In the genomic region with DNA sequence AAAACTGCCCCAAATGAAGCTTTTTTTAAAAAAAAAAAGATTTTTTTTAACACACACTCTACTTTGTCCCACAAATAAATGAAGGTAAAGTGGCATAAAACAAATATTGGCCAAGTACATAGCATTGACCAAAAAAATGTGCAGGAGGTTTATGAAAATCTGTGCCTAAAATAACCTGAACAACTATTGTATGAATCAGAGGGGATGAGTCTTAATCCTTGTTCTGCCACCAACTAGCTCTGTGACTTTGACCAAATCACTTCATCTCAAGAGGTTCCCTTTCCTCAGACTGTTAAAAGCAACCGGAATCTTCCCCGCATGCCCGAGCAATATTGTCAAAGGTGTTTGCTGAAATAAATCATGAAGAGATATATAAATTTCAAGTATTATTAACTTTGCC, we compare ENCODE assay signal across 22 cellular contexts.
DNase-seq lines count a peak whose midpoint lies in the region; ATAC-seq, FAIRE-seq and TF ChIP-seq lines count a peak whose summit lies in the region.
"Had no signal": no experiment of that assay in that cellular context is flagged by ENCODE, and none has a peak within 500 bp of the region (broad histone marks: within the 10 kb centered on the region; RNA-seq: fewer than 3 reads in every experiment).

No MANE protein-coding gene starts in this region.

- POLR2A ChIA-PET in A549 (lab: Yijun Ruan, JAX), result interaction anchor here (1.0 kb wide), 1 partner anchor 448 kb away, joined by 3 read pairs; no protein-coding TSS in a partner anchor

- no peak for FAIRE-seq in A549 (lab: Jason Lieb, UNC)
- FAIRE-seq: A204.1, GM12892, GM18507, K562 had no signal

- no peak overlapping the region for H3K4ac ChIP-seq in trophoblast cell (ENCODE audit: low read depth, low read length)

- H3K79me2 ChIP-seq in trophoblast cell (ENCODE audit: control insufficient read depth, insufficient read depth, low read length, poor library complexity) (no peaks in the 10 kb centered on the region), hepatocyte (no peaks in the 10 kb centered on the region)

- peaks cover 33% of the 10 kb centered on the region for H3K4me1 ChIP-seq in A549
- H3K4me1 ChIP-seq in trophoblast cell (ENCODE audit: control insufficient read depth in 1 of 2, insufficient read depth in 2 of 2, low read length in 2 of 2), result no peaks in the 10 kb centered on the region
- no peaks in the 10 kb centered on the region for H3K4me1 ChIP-seq in hepatocyte (ENCODE audit: insufficient read depth)
- H3K4me1 ChIP-seq: SJCRH30 had no signal

- H3K4me2 ChIP-seq in A549, result peak overlapping the region; percentile 58
- no peak overlapping the region for H3K4me2 ChIP-seq in trophoblast cell (ENCODE audit: low read length)
- no peak overlapping the region for H3K4me2 ChIP-seq in hepatocyte
- H3K4me2 ChIP-seq: BLaER1 treated with 17β-estradiol and CSF1 and Interleukin-3, amounts not matched to agents 10 nM and 100 nM had no signal

- H3K36me3 Mint-ChIP-seq in natural killer cell, result no peaks in the 10 kb centered on the region
- H3K36me3 Mint-ChIP-seq in activated T-cell treated with anti-CD3 and anti-CD28 coated beads, Interleukin-2, amount 50 U/mL, for 4 hours (ENCODE audit: insufficient read depth), result no peaks in the 10 kb centered on the region

- no peak for DNase-seq in A549 (ENCODE audit: low read depth in 1 of 2, low spot score in 1 of 2)
- peak; percentile 34 for DNase-seq in amniotic epithelial cell (ENCODE audit: low read depth)
- peak; percentile 20 for DNase-seq in fibroblast of pulmonary artery (ENCODE audit: low read depth)
- DNase-seq in trophoblast cell, result peak; percentile 37 to 77
- DNase-seq in natural killer cell, result no peak
- DNase-seq in activated T-cell treated with anti-CD3 and anti-CD28 coated beads, Interleukin-2, amount 50 U/mL, for 4 hours, result no peak
- no peak for DNase-seq in EL
- DNase-seq in hepatocyte (ENCODE audit: low spot score), result no peak
- DNase-seq: CD8-positive, alpha-beta memory T cell; DMS53; GOT3; NCI-H1105 treated with DMSO at 0.1 percent for 48 hours; NCI-H1694; NCI-H2107; NCI-H524; SJCRH30 had no signal

- H2BK5ac ChIP-seq in trophoblast cell (ENCODE audit: low read depth, low read length, poor library complexity), result no peak overlapping the region

- ATAC-seq in A549 (peak; percentile 30 to 73; a peak in 4 of 6 replicates), natural killer cell (no peak)
- ATAC-seq in activated T-cell treated with anti-CD3 and anti-CD28 coated beads, Interleukin-2, amount 50 U/mL, for 4 hours, result no peak
- ATAC-seq: HCT116, K562 had no signal

- no peak overlapping the region for H4K91ac ChIP-seq in trophoblast cell (ENCODE audit: low read depth, low read length)

- no peak for TF ChIP-seq CTCF in A549 (IDR thresholded peaks at IDR 0.05)
- no peak for TF ChIP-seq CTCF in fibroblast of pulmonary artery (IDR thresholded peaks at IDR 0.05; ENCODE audit: low read length, missing control alignments)
- no peak for TF ChIP-seq CTCF in natural killer cell (IDR thresholded peaks at IDR 0.05)
- no peak for TF ChIP-seq CTCF in hepatocyte (IDR thresholded peaks at IDR 0.05; ENCODE audit: poor library complexity)

- H4K8ac ChIP-seq in trophoblast cell (ENCODE audit: low read depth, low read length), result no peak overlapping the region

- intact Hi-C loops in natural killer cell (cut with micrococcal nuclease), result no loop called here

- H2AFZ ChIP-seq in trophoblast cell (ENCODE audit: insufficient read depth, low read length, poor library complexity) (no peak overlapping the region), hepatocyte (no peak overlapping the region)

- no peak overlapping the region for H3K9ac ChIP-seq in trophoblast cell (ENCODE audit: low read length)
- H3K9ac ChIP-seq: BLaER1 treated with 17β-estradiol and CSF1 and Interleukin-3, amounts not matched to agents 10 nM and 100 nM had no signal

- no peak for TF ChIP-seq POLR2A in A549 (IDR thresholded peaks at IDR 0.05; ENCODE audit: low read length)

- TF ChIP-seq EP300 in A549 (IDR thresholded peaks at IDR 0.05), result no peak

- H3K27me3 ChIP-seq in trophoblast cell (ENCODE audit: insufficient read depth, low read length) (no peaks in the 10 kb centered on the region), hepatocyte (no peaks in the 10 kb centered on the region)
- H3K27me3 ChIP-seq: BLaER1 treated with 17β-estradiol and CSF1 and Interleukin-3, amounts not matched to agents 10 nM and 100 nM; SJCRH30 had no signal

- H3K9me3 Mint-ChIP-seq in natural killer cell, result no peaks in the 10 kb centered on the region
- H3K9me3 Mint-ChIP-seq in activated T-cell treated with anti-CD3 and anti-CD28 coated beads, Interleukin-2, amount 50 U/mL, for 4 hours, result no peaks in the 10 kb centered on the region

- no peaks in the 10 kb centered on the region for H3K79me1 ChIP-seq in trophoblast cell (ENCODE audit: low read length)

- no peak overlapping the region for H3K27ac Mint-ChIP-seq in natural killer cell
- H3K27ac Mint-ChIP-seq: CD8-positive, alpha-beta memory T cell had no signal

- H4K12ac ChIP-seq in trophoblast cell (ENCODE audit: low read depth, low read length), result no peak overlapping the region

- no peaks in the 10 kb centered on the region for H3K9me2 ChIP-seq in hepatocyte (replicated peaks; ENCODE audit: insufficient read depth)

- no peak overlapping the region for H2AK5ac ChIP-seq in trophoblast cell (ENCODE audit: low read length)

- H3K27me3 Mint-ChIP-seq in natural killer cell (ENCODE audit: low read depth in 2 of 2), result peaks cover 0 to 13% of the 10 kb centered on the region in 2 donors
- no peaks in the 10 kb centered on the region for H3K27me3 Mint-ChIP-seq in activated T-cell treated with anti-CD3 and anti-CD28 coated beads, Interleukin-2, amount 50 U/mL, for 4 hours (ENCODE audit: low read depth)
- H3K27me3 Mint-ChIP-seq: CD8-positive, alpha-beta memory T cell had no signal

- 69% methylated on average over 3 of the region's 3 CpGs for WGBS in A549 (ENCODE audit: missing lambda C conversion rate)
- no CpG with 5 or more reads among the region's 3 CpGs for WGBS in trophoblast cell (ENCODE audit: extremely low coverage, insufficient coverage, insufficient read length)
- WGBS in hepatocyte (ENCODE audit: low lambda C conversion rate, missing lambda C conversion rate), result 84% methylated on average over 3 of the region's 3 CpGs

- H2BK12ac ChIP-seq in trophoblast cell (ENCODE audit: low read length), result no peak overlapping the region

- no peak overlapping the region for H2BK120ac ChIP-seq in trophoblast cell (ENCODE audit: insufficient read depth, low read length, poor library complexity)

- CTCF ChIA-PET in A549 (lab: Yijun Ruan, JAX), result interaction anchor here (1.2 to 1.5 kb wide), 3 partner anchors 26 to 448 kb away, joined by 3 to 4 read pairs (median 3); no protein-coding TSS in a partner anchor

- H3K36me3 ChIP-seq in trophoblast cell (ENCODE audit: control insufficient read depth in 1 of 2, insufficient read depth in 2 of 2, low read length in 2 of 2) (no peaks in the 10 kb centered on the region), hepatocyte (replicated peaks; ENCODE audit: insufficient read depth, low read depth) (no peaks in the 10 kb centered on the region)
- H3K36me3 ChIP-seq: BLaER1 treated with 17β-estradiol and CSF1 and Interleukin-3, amounts not matched to agents 10 nM and 100 nM; SJCRH30 had no signal

- TF ChIP-seq RAD21 in A549 (conservative IDR thresholded peaks at IDR 0.05 in 1 of 2, IDR thresholded peaks at IDR 0.05 in 1 of 2), result no peak

- H3K14ac ChIP-seq in trophoblast cell (ENCODE audit: low read length), result no peak overlapping the region

- peak overlapping the region; percentile 20 to 58; a peak in 4 of 6 replicates for H3K27ac ChIP-seq in A549
- no peak overlapping the region for H3K27ac ChIP-seq in trophoblast cell (ENCODE audit: low read depth, low read length)
- no peak overlapping the region for H3K27ac ChIP-seq in hepatocyte
- H3K27ac ChIP-seq: BLaER1 treated with 17β-estradiol and CSF1 and Interleukin-3, amounts not matched to agents 10 nM and 100 nM; SJCRH30 had no signal

- H3K9me3 ChIP-seq in A549 (no peaks in the 10 kb centered on the region), trophoblast cell (ENCODE audit: insufficient read depth, low read depth, low read length) (no peaks in the 10 kb centered on the region), hepatocyte (ENCODE audit: low read depth) (no peaks in the 10 kb centered on the region)
- H3K9me3 ChIP-seq: SJCRH30 had no signal

- no peak overlapping the region for H3K18ac ChIP-seq in trophoblast cell (ENCODE audit: low read length)

- H3K4me3 ChIP-seq in A549 (no peak overlapping the region), fibroblast of pulmonary artery (replicated peaks; ENCODE audit: low read depth, low read length) (no peak overlapping the region), trophoblast cell (ENCODE audit: low read depth, low read length) (no peak overlapping the region), hepatocyte (no peak overlapping the region)
- H3K4me3 ChIP-seq: BLaER1 treated with 17β-estradiol and CSF1 and Interleukin-3, amounts not matched to agents 10 nM and 100 nM; K562; SJCRH30 had no signal

- no peak overlapping the region for H3K4me3 Mint-ChIP-seq in natural killer cell
- no peak overlapping the region for H3K4me3 Mint-ChIP-seq in activated T-cell treated with anti-CD3 and anti-CD28 coated beads, Interleukin-2, amount 50 U/mL, for 4 hours
- H3K4me3 Mint-ChIP-seq: CD8-positive, alpha-beta memory T cell had no signal

- H4K20me1 ChIP-seq in hepatocyte (ENCODE audit: insufficient read depth, poor library complexity, severe bottlenecking), result no peaks in the 10 kb centered on the region
- H4K20me1 ChIP-seq: BLaER1 treated with 17β-estradiol and CSF1 and Interleukin-3, amounts not matched to agents 10 nM and 100 nM had no signal

- no peak overlapping the region for H3K23ac ChIP-seq in trophoblast cell (ENCODE audit: low read length)

- H3K4me1 Mint-ChIP-seq in natural killer cell, result no peaks in the 10 kb centered on the region
- H3K4me1 Mint-ChIP-seq in activated T-cell treated with anti-CD3 and anti-CD28 coated beads, Interleukin-2, amount 50 U/mL, for 4 hours (ENCODE audit: low read depth), result no peaks in the 10 kb centered on the region
- H3K4me1 Mint-ChIP-seq: CD8-positive, alpha-beta memory T cell had no signal

TF ChIP-seq in A549, 52 proteins besides CTCF, POLR2A, EP300 and RAD21 (continues in another document):
- TF ChIP-seq, protein P1, sequence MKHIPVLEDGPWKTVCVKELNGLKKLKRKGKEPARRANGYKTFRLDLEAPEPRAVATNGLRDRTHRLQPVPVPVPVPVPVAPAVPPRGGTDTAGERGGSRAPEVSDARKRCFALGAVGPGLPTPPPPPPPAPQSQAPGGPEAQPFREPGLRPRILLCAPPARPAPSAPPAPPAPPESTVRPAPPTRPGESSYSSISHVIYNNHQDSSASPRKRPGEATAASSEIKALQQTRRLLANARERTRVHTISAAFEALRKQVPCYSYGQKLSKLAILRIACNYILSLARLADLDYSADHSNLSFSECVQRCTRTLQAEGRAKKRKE (CRISPR knock-in tag; IDR thresholded peaks at IDR 0.05; ENCODE audit: low read depth), result no peak
- TF ChIP-seq ZFP36 (IDR thresholded peaks at IDR 0.05; ENCODE audit: borderline replicate concordance, partially characterized antibody), result no peak
- no peak for TF ChIP-seq GATA3 (IDR thresholded peaks at IDR 0.05; ENCODE audit: borderline replicate concordance)
- TF ChIP-seq PHF8 (IDR thresholded peaks at IDR 0.05; ENCODE audit: borderline replicate concordance, low read depth), result no peak
- TF ChIP-seq MAZ (IDR thresholded peaks at IDR 0.05; ENCODE audit: borderline replicate concordance, low read depth, low read length), result no peak
- TF ChIP-seq NFE2L2 (conservative IDR thresholded peaks at IDR 0.05; ENCODE audit: low read length), result no peak

Comparison
In these comparisons a context has a peak if more than half of its experiments do, and no peak if none do; other contexts are left out.
1. ATAC-seq: peak in A549 (2 of 2); none in natural killer cell (0 of 3) and activated T-cell treated with anti-CD3 and anti-CD28 coated beads, Interleukin-2, amount 50 U/mL, for 4 hours (0 of 2).
2. DNase-seq: peak in amniotic epithelial cell (single experiment), fibroblast of pulmonary artery (single experiment) and trophoblast cell (2 of 2); none in A549 (0 of 2), natural killer cell (single experiment), activated T-cell treated with anti-CD3 and anti-CD28 coated beads, Interleukin-2, amount 50 U/mL, for 4 hours (single experiment), EL (single experiment) and hepatocyte (single experiment).
3. H3K27ac ChIP-seq: peak in A549 (2 of 2); none in trophoblast cell (single experiment) and hepatocyte (single experiment).